Comparison of ENCODE assay signal across 31 cellular contexts in genomic region chr6:3321875-3322274, GRCh38.
"Had no signal": no experiment of that assay in that cellular context is flagged by ENCODE, and none has a peak within 500 bp of the region (broad histone marks: within the 10 kb centered on the region; RNA-seq: fewer than 3 reads in every experiment).

No MANE protein-coding gene starts in this region.

- ATAC-seq: foreskin keratinocyte, heart right ventricle, left lung, lower lobe of right lung, natural killer cell had no signal

- FAIRE-seq: small intestine, TTC549, urothelium cell line had no signal

- H3K27ac ChIP-seq: ascending aorta, brain microvascular endothelial cell, esophagus muscularis mucosa, foreskin keratinocyte, heart right ventricle, left lung, lower lobe of right lung, neutrophil, prostate gland, sigmoid colon, testis, transverse colon, VCaP had no signal

- H3K4me1 ChIP-seq: ascending aorta, foreskin keratinocyte, prostate gland, testis had no signal

- H3K36me3 ChIP-seq: ascending aorta, brain microvascular endothelial cell, heart right ventricle, left lung, lower lobe of right lung, neutrophil, prostate gland, transverse colon had no signal

- H3K4me3 ChIP-seq: ascending aorta, esophagus muscularis mucosa, heart right ventricle, left lung, lower lobe of right lung, prostate gland, sigmoid colon, testis, transverse colon had no signal

- H3K9me3 ChIP-seq: ascending aorta, esophagus muscularis mucosa, heart right ventricle, left lung, lower lobe of right lung, neutrophil, prostate gland, sigmoid colon, testis, transverse colon had no signal

- DNase-seq: activated CD4-positive, alpha-beta T cell treated with anti-CD3 and anti-CD28 coated beads for 4 hours; activated CD4-positive, alpha-beta T cell treated with anti-CD3 and anti-CD28 coated beads, Interleukin-2, amount 50 U/mL, for 4 hours; activated CD8-positive, alpha-beta memory T cell treated with anti-CD3 and anti-CD28 coated beads for 24 hours; activated effector memory CD4-positive, alpha-beta T cell treated with anti-CD3 and anti-CD28 coated beads, Interleukin-2, amount 50 U/mL, for 16 hours; activated naive CD4-positive, alpha-beta T cell treated with anti-CD3 and anti-CD28 coated beads for 36 hours; activated naive CD8-positive, alpha-beta T cell treated with anti-CD3 and anti-CD28 coated beads, Interleukin-2, amount 10 ng/mL, durations not matched to agents 7 days and 5 days; brain microvascular endothelial cell; caudate nucleus; foreskin keratinocyte; heart right ventricle; kidney glomerular epithelial cell; left lung; lower lobe of right lung; mesenchymal stem cell; natural killer cell; retina; sigmoid colon; small intestine; stimulated activated CD4-positive, alpha-beta T cell treated with anti-CD3 and anti-CD28 coated beads, Interleukin-1b, Interleukin-23, amount 100 ng/mL, for 48 hours; stimulated activated naive CD4-positive, alpha-beta T cell; SW 1271; T-helper 9 cell; testis; transverse colon had no signal

- H3K27me3 ChIP-seq: ascending aorta, brain microvascular endothelial cell, esophagus muscularis mucosa, heart right ventricle, left lung, sigmoid colon, testis, transverse colon had no signal
